ENCODE assay signal across 14 cellular contexts in genomic region chr18:64330161-64330560, GRCh38.
A peak's percentile ranks its signal among the peaks of the same experiment; 100 is the strongest.
DNase-seq lines count a peak whose midpoint lies in the region; ATAC-seq, FAIRE-seq and TF ChIP-seq lines count a peak whose summit lies in the region.
"Had no signal": no experiment of that assay in that cellular context is flagged by ENCODE, and none has a peak within 500 bp of the region (broad histone marks: within the 10 kb centered on the region; RNA-seq: fewer than 3 reads in every experiment).

No MANE protein-coding gene starts in this region.

- H3K9me3 ChIP-seq in small intestine (ENCODE audit: control insufficient read depth, low read depth): no peaks in the 10 kb centered on the region
- H3K9me3 ChIP-seq: gastroesophageal sphincter had no signal

- TF ChIP-seq CTCF in GM10248 (IDR thresholded peaks at IDR 0.05; ENCODE audit: control extremely low read depth, extremely low read depth, low read depth, missing control alignments) (no peak), WTC11 (IDR thresholded peaks at IDR 0.05) (no peak)

- no peaks in the 10 kb centered on the region for H3K9me3 Mint-ChIP-seq in WTC11
- H3K9me3 Mint-ChIP-seq: activated naive CD8-positive, alpha-beta T cell treated with anti-CD3 and anti-CD28 coated beads, Interleukin-2, amount 10 ng/mL, durations not matched to agents 7 days and 5 days; memory B cell had no signal

- CTCF ChIA-PET in GM10248 (lab: Yijun Ruan, JAX): no interaction called here
- CTCF ChIA-PET in WTC11 (lab: Charles Lee): interaction anchor here (0.9 to 2.3 kb wide), 3 partner anchors 210 to 292 kb away, joined by 3 to 8 read pairs (median 3); no protein-coding TSS in a partner anchor

- peaks cover 40% of the 10 kb centered on the region for H3K4me1 Mint-ChIP-seq in WTC11
- H3K4me1 Mint-ChIP-seq: activated naive CD8-positive, alpha-beta T cell treated with anti-CD3 and anti-CD28 coated beads, Interleukin-2, amount 10 ng/mL, durations not matched to agents 7 days and 5 days had no signal

- no peak overlapping the region for H3K27ac ChIP-seq in small intestine (ENCODE audit: low read depth in 1 of 2, low read length in 1 of 2)
- H3K27ac ChIP-seq: dorsolateral prefrontal cortex, gastroesophageal sphincter, parathyroid adenoma had no signal

- POLR2A ChIA-PET in GM10248 (lab: Yijun Ruan, JAX) (no interaction called here), WTC11 (lab: Charles Lee) (no interaction called here)

- H3K36me3 Mint-ChIP-seq in WTC11: no peaks in the 10 kb centered on the region
- H3K36me3 Mint-ChIP-seq: activated naive CD8-positive, alpha-beta T cell treated with anti-CD3 and anti-CD28 coated beads, Interleukin-2, amount 10 ng/mL, durations not matched to agents 7 days and 5 days; memory B cell had no signal

- WGBS in small intestine, 3 donors: 71 to 85% (median 76%) methylated on average over 4 of the region's 4 CpGs

- no peaks in the 10 kb centered on the region for H3K4me1 ChIP-seq in small intestine (ENCODE audit: control insufficient read depth in 2 of 2, insufficient read depth in 1 of 2, low read depth in 1 of 2, low read length in 1 of 2)
- H3K4me1 ChIP-seq: gastroesophageal sphincter, parathyroid adenoma had no signal

- in situ Hi-C loops in G401 (cut with HindIII; ENCODE audit: low sequenced_read_pairs): no loop called here

- no peak overlapping the region for H3K4me3 ChIP-seq in small intestine (ENCODE audit: low read depth in 1 of 2, low read length in 2 of 2)
- H3K4me3 ChIP-seq: dorsolateral prefrontal cortex, gastroesophageal sphincter had no signal

- no peaks in the 10 kb centered on the region for H3K27me3 ChIP-seq in small intestine (ENCODE audit: control insufficient read depth in 2 of 2, insufficient read depth in 2 of 2, low read length in 2 of 2)
- H3K27me3 ChIP-seq: gastroesophageal sphincter had no signal

- DNase-seq in GM10248 (ENCODE audit: extremely low spot score) (peak; percentile 6), WTC11 (ENCODE audit: low spot score) (peak; percentile 12), left lobe of liver (ENCODE audit: low spot score) (peak; percentile 49), small intestine (no peak), G401 (ENCODE audit: low spot score) (no peak)
- DNase-seq: activated naive CD8-positive, alpha-beta T cell treated with anti-CD3 and anti-CD28 coated beads, Interleukin-2, amount 10 ng/mL, durations not matched to agents 7 days and 5 days; dorsolateral prefrontal cortex; NCI-H1048; T-helper 2 cell had no signal

- H3K27ac Mint-ChIP-seq in WTC11: peak overlapping the region; percentile 30; the same call in 1 of the 2 replicates
- H3K27ac Mint-ChIP-seq: activated naive CD8-positive, alpha-beta T cell treated with anti-CD3 and anti-CD28 coated beads, Interleukin-2, amount 10 ng/mL, durations not matched to agents 7 days and 5 days; memory B cell had no signal

- no peak for FAIRE-seq in small intestine (lab: Jason Lieb, UNC)

- no peaks in the 10 kb centered on the region for H3K36me3 ChIP-seq in small intestine (ENCODE audit: control insufficient read depth in 2 of 2, insufficient read depth in 2 of 2, low read length in 2 of 2)
- H3K36me3 ChIP-seq: gastroesophageal sphincter had no signal

- H3K27me3 Mint-ChIP-seq in WTC11 (ENCODE audit: low read depth): no peaks in the 10 kb centered on the region
- H3K27me3 Mint-ChIP-seq: activated naive CD8-positive, alpha-beta T cell treated with anti-CD3 and anti-CD28 coated beads, Interleukin-2, amount 10 ng/mL, durations not matched to agents 7 days and 5 days had no signal

- H3K4me3 Mint-ChIP-seq in WTC11: no peak overlapping the region
- H3K4me3 Mint-ChIP-seq: activated naive CD8-positive, alpha-beta T cell treated with anti-CD3 and anti-CD28 coated beads, Interleukin-2, amount 10 ng/mL, durations not matched to agents 7 days and 5 days; memory B cell had no signal

- ATAC-seq in HG03354 (IDR thresholded peaks at IDR 0.05; ENCODE audit: poor library complexity, severe bottlenecking, unreplicated experiment) (peak; percentile 48), WTC11 (peak; percentile 92), left lobe of liver (peak; percentile 99), GM21360 (IDR thresholded peaks at IDR 0.05; ENCODE audit: unreplicated experiment) (no peak)
- ATAC-seq: gastroesophageal sphincter had no signal

TF ChIP-seq in WTC11, 78 proteins besides CTCF, POLR2A, EP300 and RAD21:
- TF ChIP-seq TP53 (CRISPR knock-in tag; IDR thresholded peaks at IDR 0.05): no peak
- TF ChIP-seq, protein P1, sequence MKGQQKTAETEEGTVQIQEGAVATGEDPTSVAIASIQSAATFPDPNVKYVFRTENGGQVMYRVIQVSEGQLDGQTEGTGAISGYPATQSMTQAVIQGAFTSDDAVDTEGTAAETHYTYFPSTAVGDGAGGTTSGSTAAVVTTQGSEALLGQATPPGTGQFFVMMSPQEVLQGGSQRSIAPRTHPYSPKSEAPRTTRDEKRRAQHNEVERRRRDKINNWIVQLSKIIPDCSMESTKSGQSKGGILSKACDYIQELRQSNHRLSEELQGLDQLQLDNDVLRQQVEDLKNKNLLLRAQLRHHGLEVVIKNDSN (CRISPR knock-in tag; IDR thresholded peaks at IDR 0.05): no peak
- TF ChIP-seq CBFB (CRISPR knock-in tag; IDR thresholded peaks at IDR 0.05; ENCODE audit: low read depth): no peak
- TF ChIP-seq ESRRA (CRISPR knock-in tag; IDR thresholded peaks at IDR 0.05; ENCODE audit: borderline replicate concordance): no peak
- no peak for TF ChIP-seq JUN (CRISPR knock-in tag; IDR thresholded peaks at IDR 0.05)
- TF ChIP-seq, protein P2, sequence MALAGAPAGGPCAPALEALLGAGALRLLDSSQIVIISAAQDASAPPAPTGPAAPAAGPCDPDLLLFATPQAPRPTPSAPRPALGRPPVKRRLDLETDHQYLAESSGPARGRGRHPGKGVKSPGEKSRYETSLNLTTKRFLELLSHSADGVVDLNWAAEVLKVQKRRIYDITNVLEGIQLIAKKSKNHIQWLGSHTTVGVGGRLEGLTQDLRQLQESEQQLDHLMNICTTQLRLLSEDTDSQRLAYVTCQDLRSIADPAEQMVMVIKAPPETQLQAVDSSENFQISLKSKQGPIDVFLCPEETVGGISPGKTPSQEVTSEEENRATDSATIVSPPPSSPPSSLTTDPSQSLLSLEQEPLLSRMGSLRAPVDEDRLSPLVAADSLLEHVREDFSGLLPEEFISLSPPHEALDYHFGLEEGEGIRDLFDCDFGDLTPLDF (CRISPR knock-in tag; IDR thresholded peaks at IDR 0.05): no peak
- no peak for TF ChIP-seq KAT7 (CRISPR knock-in tag; IDR thresholded peaks at IDR 0.05; ENCODE audit: borderline replicate concordance)
- no peak for TF ChIP-seq NFYB (CRISPR knock-in tag; conservative IDR thresholded peaks at IDR 0.05; ENCODE audit: low read depth)
- TF ChIP-seq ZBTB21 (CRISPR knock-in tag; IDR thresholded peaks at IDR 0.05; ENCODE audit: borderline replicate concordance): no peak
- TF ChIP-seq ZNF317 (CRISPR knock-in tag; IDR thresholded peaks at IDR 0.05; ENCODE audit: borderline replicate concordance, low read depth): no peak
- TF ChIP-seq CREM (CRISPR knock-in tag; IDR thresholded peaks at IDR 0.05): no peak
- TF ChIP-seq GABPB1 (CRISPR knock-in tag; IDR thresholded peaks at IDR 0.05): no peak
- no peak for TF ChIP-seq ETV6 (CRISPR knock-in tag; IDR thresholded peaks at IDR 0.05)
- no peak for TF ChIP-seq MAX (CRISPR knock-in tag; IDR thresholded peaks at IDR 0.05)
- TF ChIP-seq RORB (CRISPR knock-in tag; IDR thresholded peaks at IDR 0.05): no peak

Comparison
In these comparisons a context has a peak if more than half of its experiments do, and no peak if none do; other contexts are left out.
1. DNase-seq: peak in GM10248 (single experiment), WTC11 (single experiment) and left lobe of liver (single experiment); none in small intestine (single experiment) and G401 (single experiment).